ENCODE assay signal across 1 cellular context in the genomic region with DNA sequence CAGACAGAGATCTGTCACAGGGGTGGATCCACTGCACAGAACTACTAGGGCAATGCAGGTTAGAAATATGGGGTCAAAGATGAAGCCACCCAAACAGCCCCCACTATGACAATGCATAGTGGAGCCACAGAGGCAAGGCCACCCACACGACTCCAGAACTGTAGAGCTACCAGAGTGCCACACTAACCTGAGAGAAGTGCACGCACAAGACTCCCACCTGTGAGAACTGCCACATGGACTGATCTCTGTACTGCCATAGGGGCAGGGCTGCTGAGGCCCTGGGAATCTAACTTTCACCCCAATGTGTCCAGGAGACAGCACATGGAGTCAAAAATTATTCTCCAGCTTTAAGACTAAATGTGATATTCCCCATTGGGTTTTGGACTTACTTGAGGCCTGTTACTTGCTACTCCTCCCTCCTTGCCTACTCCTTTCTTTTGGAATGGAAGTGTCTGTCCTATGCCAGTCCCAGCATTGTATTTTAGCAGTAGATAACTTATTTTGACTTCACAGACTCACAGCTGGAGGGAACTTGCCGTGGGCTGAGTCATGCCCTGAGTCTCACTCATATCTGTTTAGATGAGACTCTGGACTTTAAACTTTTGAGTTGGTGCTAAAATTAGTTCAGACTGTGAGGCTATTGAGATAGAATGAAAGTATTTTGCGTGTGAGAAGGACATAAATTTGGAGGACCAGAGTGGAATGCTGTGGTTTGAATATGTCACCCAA.
TF ChIP-seq lines count a peak whose summit lies in the region.

No MANE protein-coding gene starts in this region.

TF ChIP-seq in GM12878, 131 proteins besides CTCF, POLR2A, EP300 and RAD21 (continued from another document):
- TF ChIP-seq, protein P1, sequence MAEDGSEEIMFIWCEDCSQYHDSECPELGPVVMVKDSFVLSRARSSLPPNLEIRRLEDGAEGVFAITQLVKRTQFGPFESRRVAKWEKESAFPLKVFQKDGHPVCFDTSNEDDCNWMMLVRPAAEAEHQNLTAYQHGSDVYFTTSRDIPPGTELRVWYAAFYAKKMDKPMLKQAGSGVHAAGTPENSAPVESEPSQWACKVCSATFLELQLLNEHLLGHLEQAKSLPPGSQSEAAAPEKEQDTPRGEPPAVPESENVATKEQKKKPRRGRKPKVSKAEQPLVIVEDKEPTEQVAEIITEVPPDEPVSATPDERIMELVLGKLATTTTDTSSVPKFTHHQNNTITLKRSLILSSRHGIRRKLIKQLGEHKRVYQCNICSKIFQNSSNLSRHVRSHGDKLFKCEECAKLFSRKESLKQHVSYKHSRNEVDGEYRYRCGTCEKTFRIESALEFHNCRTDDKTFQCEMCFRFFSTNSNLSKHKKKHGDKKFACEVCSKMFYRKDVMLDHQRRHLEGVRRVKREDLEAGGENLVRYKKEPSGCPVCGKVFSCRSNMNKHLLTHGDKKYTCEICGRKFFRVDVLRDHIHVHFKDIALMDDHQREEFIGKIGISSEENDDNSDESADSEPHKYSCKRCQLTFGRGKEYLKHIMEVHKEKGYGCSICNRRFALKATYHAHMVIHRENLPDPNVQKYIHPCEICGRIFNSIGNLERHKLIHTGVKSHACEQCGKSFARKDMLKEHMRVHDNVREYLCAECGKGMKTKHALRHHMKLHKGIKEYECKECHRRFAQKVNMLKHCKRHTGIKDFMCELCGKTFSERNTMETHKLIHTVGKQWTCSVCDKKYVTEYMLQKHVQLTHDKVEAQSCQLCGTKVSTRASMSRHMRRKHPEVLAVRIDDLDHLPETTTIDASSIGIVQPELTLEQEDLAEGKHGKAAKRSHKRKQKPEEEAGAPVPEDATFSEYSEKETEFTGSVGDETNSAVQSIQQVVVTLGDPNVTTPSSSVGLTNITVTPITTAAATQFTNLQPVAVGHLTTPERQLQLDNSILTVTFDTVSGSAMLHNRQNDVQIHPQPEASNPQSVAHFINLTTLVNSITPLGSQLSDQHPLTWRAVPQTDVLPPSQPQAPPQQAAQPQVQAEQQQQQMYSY (CRISPR knock-in tag; IDR thresholded peaks at IDR 0.05) = no peak
- TF ChIP-seq PAX5 (IDR thresholded peaks at IDR 0.05; ENCODE audit: borderline replicate concordance, low read depth, low read length) (no peak), MTA2 (IDR thresholded peaks at IDR 0.05; ENCODE audit: low read depth) (peak; percentile 61), NKRF (conservative IDR thresholded peaks at IDR 0.05) (no peak), BHLHE40 (IDR thresholded peaks at IDR 0.05; ENCODE audit: borderline replicate concordance in 1 of 2, low read depth in 2 of 2, low read length in 1 of 2) (0 out of 4 replicates have a peak, but pooled peaks of 1 of the 2 experiments have one; percentile 4), SMARCA5 (IDR thresholded peaks at IDR 0.05) (no peak), NR2F1 (conservative IDR thresholded peaks at IDR 0.05) (no peak), RUNX3 (IDR thresholded peaks at IDR 0.05; ENCODE audit: low read length) (no peak), PAX8 (IDR thresholded peaks at IDR 0.05) (no peak), IKZF1 (conservative IDR thresholded peaks at IDR 0.05) (peak; percentile 83), ZSCAN29 (IDR thresholded peaks at IDR 0.05) (no peak), DPF2 (IDR thresholded peaks at IDR 0.05) (no peak), ZNF24 (IDR thresholded peaks at IDR 0.05) (no peak), SMAD1 (IDR thresholded peaks at IDR 0.05; ENCODE audit: low read depth, partially characterized antibody) (no peak), NFYA (IDR thresholded peaks at IDR 0.05; ENCODE audit: borderline replicate concordance, low read depth, low read length) (no peak), CEBPZ (IDR thresholded peaks at IDR 0.05; ENCODE audit: low read depth, low read length) (no peak), BMI1 (IDR thresholded peaks at IDR 0.05; ENCODE audit: borderline replicate concordance) (no peak), MYB (IDR thresholded peaks at IDR 0.05; ENCODE audit: borderline replicate concordance, low read depth, low read length) (no peak), CBX5 (IDR thresholded peaks at IDR 0.05; ENCODE audit: low read depth) (no peak), YBX1 (IDR thresholded peaks at IDR 0.05) (no peak), ZNF274 (IDR thresholded peaks at IDR 0.05; ENCODE audit: insufficient read depth, insufficient read length) (no peak), RFX5 (IDR thresholded peaks at IDR 0.05; ENCODE audit: low read depth, low read length) (no peak), ZNF622 (IDR thresholded peaks at IDR 0.05) (no peak), IKZF2 (IDR thresholded peaks at IDR 0.05) (peak; percentile 46 to 69; a peak in 2 of 4 replicates), TARDBP (IDR thresholded peaks at IDR 0.05; ENCODE audit: borderline replicate concordance) (no peak), LARP7 (IDR thresholded peaks at IDR 0.05) (no peak), SPI1 (IDR thresholded peaks at IDR 0.05; ENCODE audit: borderline replicate concordance, insufficient read depth, low read depth, low read length) (no peak), CHD4 (IDR thresholded peaks at IDR 0.05) (no peak)
- TF ChIP-seq, protein P2, sequence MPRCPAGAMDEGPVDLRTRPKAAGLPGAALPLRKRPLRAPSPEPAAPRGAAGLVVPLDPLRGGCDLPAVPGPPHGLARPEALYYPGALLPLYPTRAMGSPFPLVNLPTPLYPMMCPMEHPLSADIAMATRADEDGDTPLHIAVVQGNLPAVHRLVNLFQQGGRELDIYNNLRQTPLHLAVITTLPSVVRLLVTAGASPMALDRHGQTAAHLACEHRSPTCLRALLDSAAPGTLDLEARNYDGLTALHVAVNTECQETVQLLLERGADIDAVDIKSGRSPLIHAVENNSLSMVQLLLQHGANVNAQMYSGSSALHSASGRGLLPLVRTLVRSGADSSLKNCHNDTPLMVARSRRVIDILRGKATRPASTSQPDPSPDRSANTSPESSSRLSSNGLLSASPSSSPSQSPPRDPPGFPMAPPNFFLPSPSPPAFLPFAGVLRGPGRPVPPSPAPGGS (IDR thresholded peaks at IDR 0.05; ENCODE audit: borderline replicate concordance, insufficient read depth, low read depth, low read length, poor library complexity, severe bottlenecking) = no peak
- TF ChIP-seq, protein P3, sequence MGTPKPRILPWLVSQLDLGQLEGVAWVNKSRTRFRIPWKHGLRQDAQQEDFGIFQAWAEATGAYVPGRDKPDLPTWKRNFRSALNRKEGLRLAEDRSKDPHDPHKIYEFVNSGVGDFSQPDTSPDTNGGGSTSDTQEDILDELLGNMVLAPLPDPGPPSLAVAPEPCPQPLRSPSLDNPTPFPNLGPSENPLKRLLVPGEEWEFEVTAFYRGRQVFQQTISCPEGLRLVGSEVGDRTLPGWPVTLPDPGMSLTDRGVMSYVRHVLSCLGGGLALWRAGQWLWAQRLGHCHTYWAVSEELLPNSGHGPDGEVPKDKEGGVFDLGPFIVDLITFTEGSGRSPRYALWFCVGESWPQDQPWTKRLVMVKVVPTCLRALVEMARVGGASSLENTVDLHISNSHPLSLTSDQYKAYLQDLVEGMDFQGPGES (IDR thresholded peaks at IDR 0.05) = no peak
- TF ChIP-seq, protein P4, sequence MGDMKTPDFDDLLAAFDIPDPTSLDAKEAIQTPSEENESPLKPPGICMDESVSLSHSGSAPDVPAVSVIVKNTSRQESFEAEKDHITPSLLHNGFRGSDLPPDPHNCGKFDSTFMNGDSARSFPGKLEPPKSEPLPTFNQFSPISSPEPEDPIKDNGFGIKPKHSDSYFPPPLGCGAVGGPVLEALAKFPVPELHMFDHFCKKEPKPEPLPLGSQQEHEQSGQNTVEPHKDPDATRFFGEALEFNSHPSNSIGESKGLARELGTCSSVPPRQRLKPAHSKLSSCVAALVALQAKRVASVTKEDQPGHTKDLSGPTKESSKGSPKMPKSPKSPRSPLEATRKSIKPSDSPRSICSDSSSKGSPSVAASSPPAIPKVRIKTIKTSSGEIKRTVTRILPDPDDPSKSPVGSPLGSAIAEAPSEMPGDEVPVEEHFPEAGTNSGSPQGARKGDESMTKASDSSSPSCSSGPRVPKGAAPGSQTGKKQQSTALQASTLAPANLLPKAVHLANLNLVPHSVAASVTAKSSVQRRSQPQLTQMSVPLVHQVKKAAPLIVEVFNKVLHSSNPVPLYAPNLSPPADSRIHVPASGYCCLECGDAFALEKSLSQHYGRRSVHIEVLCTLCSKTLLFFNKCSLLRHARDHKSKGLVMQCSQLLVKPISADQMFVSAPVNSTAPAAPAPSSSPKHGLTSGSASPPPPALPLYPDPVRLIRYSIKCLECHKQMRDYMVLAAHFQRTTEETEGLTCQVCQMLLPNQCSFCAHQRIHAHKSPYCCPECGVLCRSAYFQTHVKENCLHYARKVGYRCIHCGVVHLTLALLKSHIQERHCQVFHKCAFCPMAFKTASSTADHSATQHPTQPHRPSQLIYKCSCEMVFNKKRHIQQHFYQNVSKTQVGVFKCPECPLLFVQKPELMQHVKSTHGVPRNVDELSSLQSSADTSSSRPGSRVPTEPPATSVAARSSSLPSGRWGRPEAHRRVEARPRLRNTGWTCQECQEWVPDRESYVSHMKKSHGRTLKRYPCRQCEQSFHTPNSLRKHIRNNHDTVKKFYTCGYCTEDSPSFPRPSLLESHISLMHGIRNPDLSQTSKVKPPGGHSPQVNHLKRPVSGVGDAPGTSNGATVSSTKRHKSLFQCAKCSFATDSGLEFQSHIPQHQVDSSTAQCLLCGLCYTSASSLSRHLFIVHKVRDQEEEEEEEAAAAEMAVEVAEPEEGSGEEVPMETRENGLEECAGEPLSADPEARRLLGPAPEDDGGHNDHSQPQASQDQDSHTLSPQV (IDR thresholded peaks at IDR 0.05) = no peak
